Comparison of ENCODE assay signal across 17 cellular contexts in the genomic region with DNA sequence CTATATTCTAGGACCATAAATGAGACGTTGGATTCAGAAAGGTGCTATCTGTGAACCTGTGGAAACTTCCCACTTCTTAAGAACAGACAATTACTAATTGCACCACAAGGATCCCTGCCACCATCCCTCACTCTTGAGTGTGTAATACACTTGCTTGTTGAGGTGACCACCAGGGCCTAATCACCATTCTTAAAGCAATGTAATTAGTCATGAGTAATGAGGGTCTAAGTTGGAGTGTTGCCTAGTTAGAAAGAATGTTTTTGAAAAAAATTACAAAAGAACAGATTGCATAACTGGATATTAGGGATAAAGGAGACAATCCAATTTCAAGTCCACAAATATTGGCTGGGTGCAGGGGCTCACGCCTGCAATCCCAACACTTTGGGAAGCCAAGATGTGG.
"Had no signal": no experiment of that assay in that cellular context is flagged by ENCODE, and none has a peak within 500 bp of the region (broad histone marks: within the 10 kb centered on the region; RNA-seq: fewer than 3 reads in every experiment).

No MANE protein-coding gene starts in this region.

- H3K36me3 Mint-ChIP-seq: neural progenitor cell had no signal

- H3K9me3 ChIP-seq: colonic mucosa, left lung, sigmoid colon had no signal

- H3K4me1 ChIP-seq: colonic mucosa, left lung, neural progenitor cell, sigmoid colon had no signal

- H3K9me3 Mint-ChIP-seq: activated CD4-positive, alpha-beta T cell treated with anti-CD3 and anti-CD28 coated beads, Interleukin-2, amount 10 ng/mL, durations not matched to agents 24 days and 14 days; activated naive CD8-positive, alpha-beta T cell treated with anti-CD3 and anti-CD28 coated beads, Interleukin-2, amount 50 U/mL, for 24 hours; activated T-helper 1 cell treated with anti-CD3 and anti-CD28 coated beads, Interleukin-12 subunit alpha, Interleukin-12 subunit beta, Interleukin-2, Interleukin-4 antibody, amounts not matched to agents 30 ng/mL and 10 ng/mL and 1 ng/mL, durations not matched to agents 14 hours and 24 hours and 36 hours had no signal

- H3K27ac ChIP-seq: colonic mucosa, left lung, neural progenitor cell, ovary, sigmoid colon, thoracic aorta had no signal

- H3K27me3 Mint-ChIP-seq: activated CD4-positive, alpha-beta T cell treated with anti-CD3 and anti-CD28 coated beads, Interleukin-2, amount 10 ng/mL, durations not matched to agents 24 days and 14 days had no signal

- H3K4me2 ChIP-seq: neural progenitor cell had no signal

- DNase-seq: activated CD4-positive, alpha-beta T cell treated with anti-CD3 and anti-CD28 coated beads, Interleukin-2, amount 10 ng/mL, durations not matched to agents 24 days and 14 days; activated naive CD4-positive, alpha-beta T cell; activated naive CD8-positive, alpha-beta T cell treated with anti-CD3 and anti-CD28 coated beads, Interleukin-2, amount 50 U/mL, for 24 hours; caudate nucleus; colonic mucosa; hippocampal formation; kidney; left lung; naive B cell; ovary; sigmoid colon; stimulated activated CD4-positive, alpha-beta T cell treated with anti-CD3 and anti-CD28 coated beads, Interleukin-1b, Interleukin-23, amount 100 ng/mL, for 48 hours; T-helper 2 cell had no signal

- H3K4me3 Mint-ChIP-seq: activated CD4-positive, alpha-beta T cell treated with anti-CD3 and anti-CD28 coated beads, Interleukin-2, amount 10 ng/mL, durations not matched to agents 24 days and 14 days; activated naive CD8-positive, alpha-beta T cell treated with anti-CD3 and anti-CD28 coated beads, Interleukin-2, amount 50 U/mL, for 24 hours; activated T-helper 1 cell treated with anti-CD3 and anti-CD28 coated beads, Interleukin-12 subunit alpha, Interleukin-12 subunit beta, Interleukin-2, Interleukin-4 antibody, amounts not matched to agents 30 ng/mL and 10 ng/mL and 1 ng/mL, durations not matched to agents 14 hours and 24 hours and 36 hours; naive B cell; neural progenitor cell; WTC11 had no signal

- ATAC-seq: activated naive CD8-positive, alpha-beta T cell treated with anti-CD3 and anti-CD28 coated beads, Interleukin-2, amount 50 U/mL, for 24 hours; left lung; WTC11 had no signal

- H3K9ac ChIP-seq: neural progenitor cell had no signal

- H2AFZ ChIP-seq: neural progenitor cell had no signal

- H3K4me1 Mint-ChIP-seq: activated CD4-positive, alpha-beta T cell treated with anti-CD3 and anti-CD28 coated beads, Interleukin-2, amount 10 ng/mL, durations not matched to agents 24 days and 14 days; activated naive CD8-positive, alpha-beta T cell treated with anti-CD3 and anti-CD28 coated beads, Interleukin-2, amount 50 U/mL, for 24 hours; naive B cell; neural progenitor cell; WTC11 had no signal

- H3K36me3 ChIP-seq: colonic mucosa, left lung, neural progenitor cell, ovary, sigmoid colon, thoracic aorta had no signal

- H3K27ac Mint-ChIP-seq: activated CD4-positive, alpha-beta T cell treated with anti-CD3 and anti-CD28 coated beads, Interleukin-2, amount 10 ng/mL, durations not matched to agents 24 days and 14 days; activated naive CD8-positive, alpha-beta T cell treated with anti-CD3 and anti-CD28 coated beads, Interleukin-2, amount 50 U/mL, for 24 hours; activated T-helper 1 cell treated with anti-CD3 and anti-CD28 coated beads, Interleukin-12 subunit alpha, Interleukin-12 subunit beta, Interleukin-2, Interleukin-4 antibody, amounts not matched to agents 30 ng/mL and 10 ng/mL and 1 ng/mL, durations not matched to agents 14 hours and 24 hours and 36 hours; naive B cell; neural progenitor cell; WTC11 had no signal

- H3K4me3 ChIP-seq: colonic mucosa, left lung, neural progenitor cell, ovary, sigmoid colon, thoracic aorta had no signal

- H3K27me3 ChIP-seq: colonic mucosa, left lung, neural progenitor cell, ovary, sigmoid colon had no signal
